Comparison of ENCODE assay signal across 9 cellular contexts in the genomic region with DNA sequence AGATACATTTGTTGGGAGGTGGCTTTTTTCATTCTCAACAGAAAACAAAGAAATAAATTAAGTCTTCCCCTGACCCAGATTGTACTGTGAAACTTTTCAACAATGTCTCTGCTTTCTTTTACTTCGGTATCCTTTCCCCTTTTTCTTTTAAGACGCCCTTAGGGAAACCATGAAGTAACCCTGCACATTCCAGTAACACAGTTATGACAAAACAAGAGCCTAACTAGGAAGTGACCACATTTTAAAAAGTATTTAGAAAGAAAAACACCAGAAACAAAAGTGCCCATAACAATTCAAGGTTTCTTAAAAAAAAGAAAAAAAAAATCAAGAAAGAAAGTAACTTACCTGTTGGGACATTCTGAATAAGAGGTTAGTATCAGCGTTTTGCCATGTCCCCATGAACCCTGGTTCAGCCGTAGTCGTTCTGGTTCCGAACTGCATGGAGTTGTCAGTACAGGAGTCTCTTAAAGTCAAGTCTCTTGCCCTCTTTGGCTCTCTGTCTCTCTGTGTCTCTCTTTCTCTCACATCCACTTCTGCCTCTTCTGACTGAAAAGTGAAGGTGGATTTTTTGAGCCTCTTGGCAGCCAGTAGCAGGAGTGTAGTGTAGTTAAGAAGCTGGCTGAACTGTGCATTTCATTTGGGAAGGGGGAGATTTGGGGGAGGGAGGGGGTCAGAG.
DNase-seq lines count a peak whose midpoint lies in the region; ATAC-seq and TF ChIP-seq lines count a peak whose summit lies in the region.
"Had no signal": no experiment of that assay in that cellular context is flagged by ENCODE, and none has a peak within 500 bp of the region (broad histone marks: within the 10 kb centered on the region; RNA-seq: fewer than 3 reads in every experiment).

No MANE protein-coding gene starts in this region.

- no peak for TF ChIP-seq CTCF in heart right ventricle (IDR thresholded peaks at IDR 0.05)

- H3K27me3 Mint-ChIP-seq in activated naive CD8-positive, alpha-beta T cell treated with anti-CD3 and anti-CD28 coated beads, Interleukin-2, amount 10 ng/mL, durations not matched to agents 7 days and 5 days = peaks cover 46% of the 10 kb centered on the region

- WGBS in heart right ventricle, 2 donors = 21 to 27% methylated on average over 6 of the region's 6 CpGs

- peaks cover 8% of the 10 kb centered on the region for H3K4me1 Mint-ChIP-seq in activated naive CD8-positive, alpha-beta T cell treated with anti-CD3 and anti-CD28 coated beads, Interleukin-2, amount 10 ng/mL, durations not matched to agents 7 days and 5 days

- peak overlapping the region; percentile 8 for H3K4me3 Mint-ChIP-seq in activated naive CD8-positive, alpha-beta T cell treated with anti-CD3 and anti-CD28 coated beads, Interleukin-2, amount 10 ng/mL, durations not matched to agents 7 days and 5 days
- H3K4me3 Mint-ChIP-seq: stimulated activated naive CD8-positive, alpha-beta T cell treated with anti-CD3 and anti-CD28 coated beads, Interleukin-15, Interleukin-2, amounts not matched to agents 100 ng/mL and 50 ng/mL, for 24 hours had no signal

- ATAC-seq in activated naive CD8-positive, alpha-beta T cell treated with anti-CD3 and anti-CD28 coated beads, Interleukin-2, amount 10 ng/mL, durations not matched to agents 7 days and 5 days (ENCODE audit: low read depth) = no peak
- ATAC-seq in heart right ventricle (peak in 4 of 8 donors; percentile 28 to 40 (median 39)), GM18868 (IDR thresholded peaks at IDR 0.05; ENCODE audit: unreplicated experiment) (no peak), GM19035 (IDR thresholded peaks at IDR 0.05; ENCODE audit: unreplicated experiment) (no peak)

- no peak overlapping the region for H3K27ac Mint-ChIP-seq in activated naive CD8-positive, alpha-beta T cell treated with anti-CD3 and anti-CD28 coated beads, Interleukin-2, amount 10 ng/mL, durations not matched to agents 7 days and 5 days
- H3K27ac Mint-ChIP-seq: stimulated activated naive CD8-positive, alpha-beta T cell treated with anti-CD3 and anti-CD28 coated beads, Interleukin-15, Interleukin-2, amounts not matched to agents 100 ng/mL and 50 ng/mL, for 24 hours had no signal

- POLR2A ChIA-PET in activated naive CD8-positive, alpha-beta T cell treated with anti-CD3 and anti-CD28 coated beads, Interleukin-2, amount 10 ng/mL, durations not matched to agents 7 days and 5 days (lab: Charles Lee) = no interaction called here

- peak overlapping the region; percentile 9 to 67 (median 58) for H3K4me3 ChIP-seq in heart right ventricle

- peak overlapping the region; percentile 63 to 92 (median 80) for H3K27ac ChIP-seq in heart right ventricle

- peaks cover 0 to 62% (median 38%) of the 10 kb centered on the region in 7 donors for H3K27me3 ChIP-seq in heart right ventricle

- peaks cover 0 to 15% (median 4%) of the 10 kb centered on the region in 9 donors for H3K4me1 ChIP-seq in heart right ventricle

- DNase-seq in GM03348 (ENCODE audit: low spot score) (peak; percentile 27), heart right ventricle (no peak), renal cortical epithelial cell (ENCODE audit: low read depth) (peak; percentile 57), nucleus accumbens (lab: John Stamatoyannopoulos, UW) (no peak), NCI-H748 treated with DMSO at 0.1 percent for 48 hours (lab: John Stamatoyannopoulos, UW) (no peak)
- DNase-seq in activated naive CD8-positive, alpha-beta T cell treated with anti-CD3 and anti-CD28 coated beads, Interleukin-2, amount 10 ng/mL, durations not matched to agents 7 days and 5 days = no peak

- no peaks in the 10 kb centered on the region for H3K36me3 ChIP-seq in heart right ventricle

- intact Hi-C loops in heart right ventricle (cut with DNase I) = loop anchor here in 4 of 10 donors (5.0 to 10.0 kb wide), 4 partner anchors 83 to 533 kb away; no protein-coding TSS in a partner anchor

- no peaks in the 10 kb centered on the region for H3K36me3 Mint-ChIP-seq in activated naive CD8-positive, alpha-beta T cell treated with anti-CD3 and anti-CD28 coated beads, Interleukin-2, amount 10 ng/mL, durations not matched to agents 7 days and 5 days

- no peaks in the 10 kb centered on the region for H3K9me3 Mint-ChIP-seq in activated naive CD8-positive, alpha-beta T cell treated with anti-CD3 and anti-CD28 coated beads, Interleukin-2, amount 10 ng/mL, durations not matched to agents 7 days and 5 days
- H3K9me3 Mint-ChIP-seq: stimulated activated naive CD8-positive, alpha-beta T cell treated with anti-CD3 and anti-CD28 coated beads, Interleukin-15, Interleukin-2, amounts not matched to agents 100 ng/mL and 50 ng/mL, for 24 hours had no signal

- no peaks in the 10 kb centered on the region for H3K9me3 ChIP-seq in heart right ventricle

Comparison
In these comparisons a context has a peak if more than half of its experiments do, and no peak if none do; other contexts are left out.
1. DNase-seq: peak in GM03348 (single experiment) and renal cortical epithelial cell (single experiment); none in activated naive CD8-positive, alpha-beta T cell treated with anti-CD3 and anti-CD28 coated beads, Interleukin-2, amount 10 ng/mL, durations not matched to agents 7 days and 5 days (single experiment), heart right ventricle (0 of 2), nucleus accumbens (0 of 56) and NCI-H748 treated with DMSO at 0.1 percent for 48 hours (single experiment).